ENCODE assay signal across 19 cellular contexts in genomic region chr1:36755313-36756230, GRCh38.
DNase-seq lines count a peak whose midpoint lies in the region; ATAC-seq and TF ChIP-seq lines count a peak whose summit lies in the region.
"Had no signal": no experiment of that assay in that cellular context is flagged by ENCODE, and none has a peak within 500 bp of the region (broad histone marks: within the 10 kb centered on the region; RNA-seq: fewer than 3 reads in every experiment).

No MANE protein-coding gene starts in this region.

- no peaks in the 10 kb centered on the region for H3K9me3 ChIP-seq in smooth muscle cell (replicated peaks; ENCODE audit: low read depth)

- H3K27me3 ChIP-seq in mesendoderm (ENCODE audit: insufficient read depth, low read length, poor library complexity) = no peaks in the 10 kb centered on the region
- no peaks in the 10 kb centered on the region for H3K27me3 ChIP-seq in smooth muscle cell (ENCODE audit: low read depth)

- WGBS in mesendoderm (ENCODE audit: extremely low coverage, insufficient coverage, low lambda C conversion rate) = no CpG with 5 or more reads among the region's 11 CpGs
- WGBS in smooth muscle cell (ENCODE audit: low lambda C conversion rate) = 82% methylated on average over 11 of the region's 11 CpGs

- H4K8ac ChIP-seq in mesendoderm (ENCODE audit: low read depth, low read length) = no peak overlapping the region

- H4K5ac ChIP-seq in mesendoderm (ENCODE audit: low read length) = no peak overlapping the region

- H3K4me2 ChIP-seq in mesendoderm (ENCODE audit: low read length) (no peak overlapping the region), smooth muscle cell (no peak overlapping the region)
- H3K4me2 ChIP-seq: GM23338 had no signal

- no peak overlapping the region for H3K4me3 ChIP-seq in mesendoderm (ENCODE audit: low read length)
- H3K4me3 ChIP-seq in smooth muscle cell = no peak overlapping the region
- H3K4me3 ChIP-seq: GM12878, GM23338 had no signal

- H3K79me2 ChIP-seq in mesendoderm (ENCODE audit: control insufficient read depth, insufficient read depth, low read length) (no peaks in the 10 kb centered on the region), smooth muscle cell (ENCODE audit: low read depth) (no peaks in the 10 kb centered on the region)

- H3K4me1 ChIP-seq in mesendoderm (ENCODE audit: control insufficient read depth, low read depth, low read length) (peaks cover 9% of the 10 kb centered on the region), smooth muscle cell (ENCODE audit: low read depth) (no peaks in the 10 kb centered on the region)

- no peak overlapping the region for H3K9ac ChIP-seq in mesendoderm (ENCODE audit: low read length)
- no peak overlapping the region for H3K9ac ChIP-seq in smooth muscle cell (ENCODE audit: low read depth)

- H3K79me1 ChIP-seq in mesendoderm (ENCODE audit: low read length) = no peaks in the 10 kb centered on the region

- peak overlapping the region; percentile 1 for H3K56ac ChIP-seq in mesendoderm (ENCODE audit: low read length)

- H3K4ac ChIP-seq in mesendoderm (ENCODE audit: low read depth, low read length) = no peak overlapping the region

- no peak overlapping the region for H3K18ac ChIP-seq in mesendoderm (ENCODE audit: low read length)

- H3K36me3 ChIP-seq in mesendoderm (ENCODE audit: control insufficient read depth, insufficient read depth, low read length) (no peaks in the 10 kb centered on the region), smooth muscle cell (ENCODE audit: low read depth) (no peaks in the 10 kb centered on the region)

- H2AFZ ChIP-seq in smooth muscle cell (ENCODE audit: low read depth) = no peak overlapping the region
- H2AFZ ChIP-seq: GM23338 had no signal

- H2BK5ac ChIP-seq in mesendoderm (ENCODE audit: low read length) = no peak overlapping the region

- H3K23ac ChIP-seq in mesendoderm (ENCODE audit: low read length) = no peak overlapping the region

- ATAC-seq in GM19455 (IDR thresholded peaks at IDR 0.05; ENCODE audit: unreplicated experiment) = no peak
- ATAC-seq: GM12878, GM23338, HCT116, Panc1, T-cell had no signal

- no peak for TF ChIP-seq CTCF in smooth muscle cell (IDR thresholded peaks at IDR 0.05; ENCODE audit: borderline replicate concordance, insufficient read depth, poor library complexity, severe bottlenecking)

- H3F3A ChIP-seq in smooth muscle cell (ENCODE audit: low read depth) = no peaks in the 10 kb centered on the region

- no peaks in the 10 kb centered on the region for H4K20me1 ChIP-seq in smooth muscle cell (ENCODE audit: low read depth)

- H2BK120ac ChIP-seq in mesendoderm (ENCODE audit: low read depth, low read length) = no peak overlapping the region

- H2AK5ac ChIP-seq in mesendoderm (ENCODE audit: low read length) = no peak overlapping the region

- H3K27ac ChIP-seq in mesendoderm (ENCODE audit: low read depth, low read length) = no peak overlapping the region
- no peak overlapping the region for H3K27ac ChIP-seq in smooth muscle cell (ENCODE audit: low read depth)

- no peak overlapping the region for H2BK15ac ChIP-seq in mesendoderm (replicated peaks; ENCODE audit: low read depth)

- DNase-seq in DMS 273 (lab: John Stamatoyannopoulos, UW; ENCODE audit: unreplicated experiment) (peak; percentile 54), NCI-H2029 (lab: John Stamatoyannopoulos, UW) (peak; percentile 33), NCI-H69 (lab: John Stamatoyannopoulos, UW) (peak; percentile 72), mesendoderm (no peak), Ammon's horn (ENCODE audit: low spot score) (no peak), NCI-H146 treated with DMSO at 0.1 percent for 48 hours (lab: John Stamatoyannopoulos, UW; ENCODE audit: unreplicated experiment) (no peak), smooth muscle cell (lab: John Stamatoyannopoulos, UW; ENCODE audit: unreplicated experiment) (no peak)
- DNase-seq: COR-L47, DND-41, KBM-7, NCI-H1105, NCI-H187, NCI-H774 had no signal

Comparison
In these comparisons a context has a peak if more than half of its experiments do, and no peak if none do; other contexts are left out.
1. DNase-seq: peak in DMS 273 (single experiment), NCI-H2029 (single experiment) and NCI-H69 (single experiment); none in mesendoderm (single experiment), Ammon's horn (single experiment), NCI-H146 treated with DMSO at 0.1 percent for 48 hours (single experiment) and smooth muscle cell (single experiment).